Comparison of ENCODE assay signal across 7 cellular contexts in the genomic region with DNA sequence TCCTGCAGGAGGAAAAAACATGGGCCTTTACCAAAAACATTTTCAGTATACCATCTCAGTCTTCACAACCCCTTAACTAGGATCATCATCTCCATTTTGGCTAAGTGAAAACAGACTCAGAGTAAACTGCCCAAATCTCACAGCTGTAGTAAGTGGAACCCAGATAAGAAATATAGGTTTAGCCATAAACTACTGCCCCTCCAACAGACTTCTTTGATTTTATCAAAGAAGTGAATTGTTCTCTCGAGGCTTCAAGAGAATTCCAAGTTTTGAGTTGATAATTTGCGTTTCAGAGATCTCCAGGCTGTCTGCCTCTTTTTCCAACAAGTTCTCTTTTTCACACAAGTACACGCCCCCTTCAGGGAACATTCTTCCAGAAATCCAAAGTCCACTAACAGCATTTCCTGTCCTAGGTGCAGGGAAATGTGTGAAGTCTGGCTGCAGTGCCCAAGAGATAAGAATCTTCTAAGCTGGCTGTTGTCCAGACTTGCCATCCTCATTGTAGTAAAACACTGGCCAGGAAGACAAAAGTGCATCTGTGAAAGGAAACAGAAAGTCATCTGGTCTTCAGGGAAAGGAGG. TPM values are rescaled to one million over a fixed set of nuclear protein-coding genes. Genes with fewer than 3 reads are reported as not detected.
DNase-seq lines count a peak whose midpoint lies in the region; ATAC-seq and TF ChIP-seq lines count a peak whose summit lies in the region.

No MANE protein-coding gene starts in this region.

- DNase-seq in WTC11 (ENCODE audit: low spot score) (no peak), right cardiac atrium (no peak), suprapubic skin (ENCODE audit: low spot score in 2 of 2) (no peak)

- no peak for TF ChIP-seq POLR2A in suprapubic skin (IDR thresholded peaks at IDR 0.05)

- peak overlapping the region; percentile 94 for H3K27ac Mint-ChIP-seq in WTC11

- H3K4me1 Mint-ChIP-seq in WTC11, result peaks cover 7% of the 10 kb centered on the region

- H3K27me3 ChIP-seq in HUES48 (ENCODE audit: control insufficient read depth, insufficient read depth, low read length) (peaks cover 6% of the 10 kb centered on the region), right cardiac atrium (ENCODE audit: control insufficient read depth, insufficient read depth) (no peaks in the 10 kb centered on the region), suprapubic skin (no peaks in the 10 kb centered on the region)

- H3K4me1 ChIP-seq in HUES48 (ENCODE audit: control insufficient read depth, insufficient read depth, low read length) (peaks cover 6% of the 10 kb centered on the region; the same call in 1 of the 2 replicates), right cardiac atrium (ENCODE audit: control insufficient read depth, insufficient read depth, low read length) (no peaks in the 10 kb centered on the region), suprapubic skin (peaks cover 15% of the 10 kb centered on the region)

- peak overlapping the region; percentile 18 for H3K27ac ChIP-seq in HUES48 (ENCODE audit: low read depth, low read length)
- no peak overlapping the region for H3K27ac ChIP-seq in right cardiac atrium (ENCODE audit: low read length)
- H3K27ac ChIP-seq in suprapubic skin, result peak overlapping the region; percentile 17

- WGBS in right cardiac atrium, result 15% methylated on average over 3 of the region's 3 CpGs
- WGBS in suprapubic skin, result 51% methylated on average over 3 of the region's 3 CpGs

- peaks cover 5% of the 10 kb centered on the region for H3K27me3 Mint-ChIP-seq in WTC11 (ENCODE audit: low read depth)

- no peak overlapping the region for H3K4me3 ChIP-seq in HUES48 (ENCODE audit: low read depth, low read length)
- H3K4me3 ChIP-seq in right cardiac atrium (ENCODE audit: low read length), result no peak overlapping the region
- no peak overlapping the region for H3K4me3 ChIP-seq in suprapubic skin

- ATAC-seq in WTC11 (no peak; the same call in 1 of the 2 replicates), right cardiac atrium (peak; percentile 62 to 71), GM21367 (IDR thresholded peaks at IDR 0.05; ENCODE audit: unreplicated experiment) (no peak), GM18498 (IDR thresholded peaks at IDR 0.05; ENCODE audit: unreplicated experiment) (no peak), GM18867 (IDR thresholded peaks at IDR 0.05; ENCODE audit: unreplicated experiment) (no peak)

- H3K36me3 Mint-ChIP-seq in WTC11, result peaks cover 12% of the 10 kb centered on the region

- H3K36me3 ChIP-seq in HUES48 (ENCODE audit: control insufficient read depth, insufficient read depth, low read length) (peaks cover 31% of the 10 kb centered on the region), suprapubic skin (peaks cover 43% of the 10 kb centered on the region)

- no peaks in the 10 kb centered on the region for H3K9me3 Mint-ChIP-seq in WTC11

- TF ChIP-seq CTCF in WTC11 (IDR thresholded peaks at IDR 0.05), result no peak
- no peak for TF ChIP-seq CTCF in suprapubic skin (IDR thresholded peaks at IDR 0.05)

- intact Hi-C loops in right cardiac atrium (cut with DNase I), result loop anchor here (2.0 to 10.0 kb wide), 6 partner anchors 71 to 153 kb away; partner anchors contain the start of gene AZIN2 (in 3 of the 4)

- CTCF ChIA-PET in WTC11 (lab: Charles Lee), result interaction anchor here (0.7 to 3.6 kb wide), 31 partner anchors 8 to 537 kb away, joined by 3 to 34 read pairs (median 5); partner anchors contain the start of genes AZIN2, HPCA and RNF19B

- no peak overlapping the region for H3K4me3 Mint-ChIP-seq in WTC11

- H3K9me3 ChIP-seq in HUES48 (ENCODE audit: control insufficient read depth, insufficient read depth, low read length) (no peaks in the 10 kb centered on the region), right cardiac atrium (ENCODE audit: control insufficient read depth, low read length) (no peaks in the 10 kb centered on the region), suprapubic skin (no peaks in the 10 kb centered on the region)

- POLR2A ChIA-PET in WTC11 (lab: Charles Lee), result interaction anchor here (1.0 to 1.1 kb wide), 2 partner anchors 29 to 58 kb away, joined by 3 read pairs; no protein-coding TSS in a partner anchor

- no peak for TF ChIP-seq EP300 in suprapubic skin (IDR thresholded peaks at IDR 0.05)

- no peak overlapping the region for H3K9ac ChIP-seq in HUES48 (ENCODE audit: low read depth, low read length)

TF ChIP-seq in WTC11, 78 proteins besides CTCF, POLR2A, EP300 and RAD21:
- 0 out of 2 replicates have a peak, but pooled peaks have one; percentile 34 for TF ChIP-seq GABPB1 (CRISPR knock-in tag; IDR thresholded peaks at IDR 0.05)
- TF ChIP-seq, protein P1, sequence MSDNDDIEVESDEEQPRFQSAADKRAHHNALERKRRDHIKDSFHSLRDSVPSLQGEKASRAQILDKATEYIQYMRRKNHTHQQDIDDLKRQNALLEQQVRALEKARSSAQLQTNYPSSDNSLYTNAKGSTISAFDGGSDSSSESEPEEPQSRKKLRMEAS (CRISPR knock-in tag; IDR thresholded peaks at IDR 0.05), result no peak
- TF ChIP-seq, protein P2, sequence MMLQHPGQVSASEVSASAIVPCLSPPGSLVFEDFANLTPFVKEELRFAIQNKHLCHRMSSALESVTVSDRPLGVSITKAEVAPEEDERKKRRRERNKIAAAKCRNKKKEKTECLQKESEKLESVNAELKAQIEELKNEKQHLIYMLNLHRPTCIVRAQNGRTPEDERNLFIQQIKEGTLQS (CRISPR knock-in tag; conservative IDR thresholded peaks at IDR 0.05), result no peak

RNA-seq across cellular contexts. Expression of gene RNF19B, which starts 30.8 kb away (rescaled TPM):
- total RNA-seq in WTC11 (2021) (14.8 to 21.9 TPM (median 15.4 TPM) in 3 replicates), right cardiac atrium (10 to 100 TPM in 3 of 4 donors, 1 to 10 TPM in 1; 9.8 to 12.5 (median 11.3) TPM), suprapubic skin (10 to 100 TPM; 33.1 to 55.5 (median 43.0) TPM)
- polyA plus RNA-seq in right cardiac atrium, result 3.8 TPM

RNA-seq across cellular contexts. Expression of gene TMEM54, which starts 32.6 kb away (rescaled TPM):
- total RNA-seq in WTC11 (2021) (20.7 to 29.0 TPM (median 24.9 TPM) in 3 replicates), right cardiac atrium (10 to 100 TPM in 1 of 4 donors, 1 to 10 TPM in 3; 7.8 to 11.6 (median 8.7) TPM), suprapubic skin (100 to 1,000 TPM in 3 of 4 donors, 10 to 100 TPM in 1; 61.9 to 283 (median 228) TPM)
- 9.9 TPM for polyA plus RNA-seq in right cardiac atrium

RNA-seq across cellular contexts. Expression of gene HPCA, which starts 47.5 kb away (rescaled TPM):
- total RNA-seq in WTC11 (2021) (1.5 to 2.2 TPM (median 1.9 TPM) in 3 replicates), right cardiac atrium (not detected), suprapubic skin (not detected)
- polyA plus RNA-seq in right cardiac atrium, result 0.07 TPM

Comparison
In these comparisons a context has a peak if more than half of its experiments do, and no peak if none do; other contexts are left out.
1. ATAC-seq: peak in right cardiac atrium (2 of 2); none in WTC11 (single experiment), GM21367 (single experiment), GM18498 (single experiment) and GM18867 (single experiment).